Comparison of ENCODE assay signal across 20 cellular contexts in genomic region chr9:134909511-134910105, GRCh38. TPM values are rescaled to one million over a fixed set of nuclear protein-coding genes. Genes with fewer than 3 reads are reported as not detected.
DNase-seq lines count a peak whose midpoint lies in the region; ATAC-seq and TF ChIP-seq lines count a peak whose summit lies in the region.
"Had no signal": no experiment of that assay in that cellular context is flagged by ENCODE, and none has a peak within 500 bp of the region (broad histone marks: within the 10 kb centered on the region; RNA-seq: fewer than 3 reads in every experiment).

No MANE protein-coding gene starts in this region.

- no peak overlapping the region for H3K4me3 ChIP-seq in lower lobe of right lung

- H3K9me3 Mint-ChIP-seq in stimulated activated naive B cell treated with anti-CD40 and anti-IgM and Interleukin-4, amounts not matched to agents 10 μg/mL and 1 μg/mL and 100 μg/mL, for 72 hours: peaks cover 0 to 4% of the 10 kb centered on the region in 2 donors

- intact Hi-C loops in cardiac septum (cut with DNase I): no loop called here
- intact Hi-C loops in Right ventricle myocardium superior (cut with DNase I): no loop called here
- intact Hi-C loops in lower lobe of right lung (cut with DNase I): no loop called here

- peaks cover 4% of the 10 kb centered on the region for H3K27me3 ChIP-seq in lower lobe of right lung (ENCODE audit: low read depth)

- H3K9me3 ChIP-seq in lower lobe of right lung: no peaks in the 10 kb centered on the region

- no peak overlapping the region for H3K27ac ChIP-seq in lower lobe of right lung

- DNase-seq in cardiac septum (ENCODE audit: low spot score) (peak; percentile 22), Right ventricle myocardium superior (no peak), lower lobe of right lung (peak; percentile 29), UCSD-AML1 (lab: John Stamatoyannopoulos, UW; ENCODE audit: unreplicated experiment) (no peak), NCI-H774 (lab: John Stamatoyannopoulos, UW) (no peak)
- no peak for DNase-seq in stimulated activated naive B cell treated with anti-CD40 and anti-IgM and Interleukin-4, amounts not matched to agents 10 μg/mL and 1 μg/mL and 100 μg/mL, for 72 hours
- no peak for DNase-seq in stimulated activated CD4-positive, alpha-beta T cell treated with anti-CD3 and anti-CD28 coated beads, Interleukin-4, amount 100 ng/mL, for 24 hours
- DNase-seq: GOT3, MV-4-11, NCI-H1105 treated with DMSO at 0.1 percent for 48 hours, NCI-H1694, NCI-H2081, NCI-H345, NCI-H524 treated with DMSO at 0.1 percent for 48 hours, OCI-M1 had no signal

- H3K4me3 Mint-ChIP-seq in stimulated activated naive B cell treated with anti-CD40 and anti-IgM and Interleukin-4, amounts not matched to agents 10 μg/mL and 1 μg/mL and 100 μg/mL, for 72 hours: no peak overlapping the region
- H3K4me3 Mint-ChIP-seq: CD14-positive monocyte had no signal

- H3K4me1 Mint-ChIP-seq in stimulated activated naive B cell treated with anti-CD40 and anti-IgM and Interleukin-4, amounts not matched to agents 10 μg/mL and 1 μg/mL and 100 μg/mL, for 72 hours: no peaks in the 10 kb centered on the region
- H3K4me1 Mint-ChIP-seq: IgD-negative memory B cell had no signal

- no peaks in the 10 kb centered on the region for H3K4me1 ChIP-seq in lower lobe of right lung

- ATAC-seq in Right ventricle myocardium superior (ENCODE audit: poor library complexity): no peak
- ATAC-seq in lower lobe of right lung: no peak
- no peak for ATAC-seq in stimulated activated naive B cell treated with anti-CD40 and anti-IgM and Interleukin-4, amounts not matched to agents 10 μg/mL and 1 μg/mL and 100 μg/mL, for 72 hours (replicated peaks)
- ATAC-seq: HCT116 had no signal

- peaks cover 19 to 59% of the 10 kb centered on the region in 2 donors for H3K27me3 Mint-ChIP-seq in stimulated activated naive B cell treated with anti-CD40 and anti-IgM and Interleukin-4, amounts not matched to agents 10 μg/mL and 1 μg/mL and 100 μg/mL, for 72 hours

- peak overlapping the region; percentile 68 for H3K27ac Mint-ChIP-seq in stimulated activated naive B cell treated with anti-CD40 and anti-IgM and Interleukin-4, amounts not matched to agents 10 μg/mL and 1 μg/mL and 100 μg/mL, for 72 hours
- H3K27ac Mint-ChIP-seq: IgD-negative memory B cell had no signal

- TF ChIP-seq CTCF in lower lobe of right lung (IDR thresholded peaks at IDR 0.05): no peak

- no peaks in the 10 kb centered on the region for H3K36me3 Mint-ChIP-seq in stimulated activated naive B cell treated with anti-CD40 and anti-IgM and Interleukin-4, amounts not matched to agents 10 μg/mL and 1 μg/mL and 100 μg/mL, for 72 hours
- H3K36me3 Mint-ChIP-seq: IgD-negative memory B cell had no signal

- no peaks in the 10 kb centered on the region for H3K36me3 ChIP-seq in lower lobe of right lung

RNA-seq across cellular contexts. Expression of gene FCN1, which starts 8.1 kb away (rescaled TPM):
- total RNA-seq in cardiac septum (5.3 TPM), Right ventricle myocardium superior (4.0 TPM), lower lobe of right lung (84.4 TPM)
- total RNA-seq: Daoy, SK-MEL-5 had no signal

RNA-seq across cellular contexts. Expression of gene FCN2, which starts 29.0 kb away (rescaled TPM):
- total RNA-seq in cardiac septum: not detected
- total RNA-seq in Right ventricle myocardium superior: 0.30 TPM
- total RNA-seq in lower lobe of right lung: not detected
- total RNA-seq: Daoy, SK-MEL-5 had no signal

Comparison
In these comparisons a context has a peak if more than half of its experiments do, and no peak if none do; other contexts are left out.
1. DNase-seq: peak in cardiac septum (single experiment) and lower lobe of right lung (single experiment); none in Right ventricle myocardium superior (single experiment), stimulated activated naive B cell treated with anti-CD40 and anti-IgM and Interleukin-4, amounts not matched to agents 10 μg/mL and 1 μg/mL and 100 μg/mL, for 72 hours (single experiment), UCSD-AML1 (single experiment), stimulated activated CD4-positive, alpha-beta T cell treated with anti-CD3 and anti-CD28 coated beads, Interleukin-4, amount 100 ng/mL, for 24 hours (single experiment) and NCI-H774 (single experiment).
2. RNA of gene FCN1, which starts 8.1 kb away (total RNA-seq): 84.4 TPM in lower lobe of right lung (single experiment); 5.3 TPM in cardiac septum (single experiment) and 4.0 TPM in Right ventricle myocardium superior (single experiment); every median in the first group is over 10 times any median in the second.